In genomic region chr18:2971741-2972552, GRCh38 we compare ENCODE assay signal across 8 cellular contexts. TPM values are rescaled to one million over a fixed set of nuclear protein-coding genes. Genes with fewer than 3 reads are reported as not detected.
DNase-seq lines count a peak whose midpoint lies in the region; ATAC-seq and TF ChIP-seq lines count a peak whose summit lies in the region.

No MANE protein-coding gene starts in this region.

- no peaks in the 10 kb centered on the region for H3K9me3 Mint-ChIP-seq in activated T-cell treated with anti-CD3 and anti-CD28 coated beads, Interleukin-2, amount 50 U/mL, for 4 hours

- no peaks in the 10 kb centered on the region for H3K27me3 ChIP-seq in BLaER1
- no peaks in the 10 kb centered on the region for H3K27me3 ChIP-seq in HL-60 (ENCODE audit: insufficient read depth, poor library complexity, severe bottlenecking)

- ATAC-seq in GM19468 (IDR thresholded peaks at IDR 0.05; ENCODE audit: extremely low read depth, unreplicated experiment): peak; percentile 93
- ATAC-seq in activated T-cell treated with anti-CD3 and anti-CD28 coated beads, Interleukin-2, amount 50 U/mL, for 4 hours: peak; percentile 70 to 73

- H3K4me1 Mint-ChIP-seq in activated T-cell treated with anti-CD3 and anti-CD28 coated beads, Interleukin-2, amount 50 U/mL, for 4 hours (ENCODE audit: low read depth): peaks cover 91% of the 10 kb centered on the region

- H3K27ac ChIP-seq in BLaER1: peak overlapping the region; percentile 74
- peak overlapping the region; percentile 52 for H3K27ac ChIP-seq in HL-60 (replicated peaks)

- DNase-seq in HL-60 (ENCODE audit: low read depth in 1 of 2, low spot score in 1 of 2): peak; percentile 69 to 80
- DNase-seq in activated T-cell treated with anti-CD3 and anti-CD28 coated beads, Interleukin-2, amount 50 U/mL, for 4 hours: peak; percentile 64
- DNase-seq in globus pallidus (ENCODE audit: low spot score): peak; percentile 40
- DNase-seq in stimulated activated CD4-positive, alpha-beta T cell treated with anti-CD3 and anti-CD28 coated beads, Interleukin-15, amount 100 ng/mL, for 48 hours (ENCODE audit: low read depth in 2 of 2): peak; percentile 60 to 67
- DNase-seq in DMS 273 (lab: John Stamatoyannopoulos, UW; ENCODE audit: unreplicated experiment): no peak
- DNase-seq in NCI-H510A treated with DMSO at 0.1 percent for 48 hours (lab: John Stamatoyannopoulos, UW): no peak

- H3K4me3 Mint-ChIP-seq in activated T-cell treated with anti-CD3 and anti-CD28 coated beads, Interleukin-2, amount 50 U/mL, for 4 hours: peak overlapping the region; percentile 76

- H3K27me3 Mint-ChIP-seq in activated T-cell treated with anti-CD3 and anti-CD28 coated beads, Interleukin-2, amount 50 U/mL, for 4 hours (ENCODE audit: low read depth): no peaks in the 10 kb centered on the region

- H3K36me3 ChIP-seq in BLaER1: peaks cover 10% of the 10 kb centered on the region

- no peaks in the 10 kb centered on the region for H4K20me1 ChIP-seq in BLaER1

- peaks cover 11% of the 10 kb centered on the region for H3K36me3 Mint-ChIP-seq in activated T-cell treated with anti-CD3 and anti-CD28 coated beads, Interleukin-2, amount 50 U/mL, for 4 hours (ENCODE audit: insufficient read depth)

- H3K4me1 ChIP-seq in BLaER1: peaks cover 74% of the 10 kb centered on the region

- TF ChIP-seq CTCF in HL-60 (IDR thresholded peaks at IDR 0.05; ENCODE audit: insufficient read depth, low read length): no peak

- H3K9me3 ChIP-seq in BLaER1: no peaks in the 10 kb centered on the region

- H3K4me2 ChIP-seq in BLaER1: peak overlapping the region; percentile 72

- peak overlapping the region; percentile 60 for H3K9ac ChIP-seq in BLaER1

- H3K4me3 ChIP-seq in BLaER1 (peak overlapping the region; percentile 50), HL-60 (replicated peaks; ENCODE audit: insufficient read depth, low read length) (peak overlapping the region; percentile 6; the same call in 1 of the 2 replicates)

RNA-seq across cellular contexts. Expression of gene LPIN2, which starts 41.0 kb away (rescaled TPM):
- 10 to 100 TPM; 55.5 to 66.6 (median 60.6) TPM for total RNA-seq in activated T-cell treated with anti-CD3 and anti-CD28 coated beads, Interleukin-2, amount 50 U/mL, for 4 hours

Comparison
In these comparisons a context has a peak if more than half of its experiments do, and no peak if none do; other contexts are left out.
1. DNase-seq: peak in HL-60 (2 of 2), activated T-cell treated with anti-CD3 and anti-CD28 coated beads, Interleukin-2, amount 50 U/mL, for 4 hours (single experiment), globus pallidus (single experiment) and stimulated activated CD4-positive, alpha-beta T cell treated with anti-CD3 and anti-CD28 coated beads, Interleukin-15, amount 100 ng/mL, for 48 hours (2 of 2); none in DMS 273 (single experiment) and NCI-H510A treated with DMSO at 0.1 percent for 48 hours (single experiment).